In the genomic region with DNA sequence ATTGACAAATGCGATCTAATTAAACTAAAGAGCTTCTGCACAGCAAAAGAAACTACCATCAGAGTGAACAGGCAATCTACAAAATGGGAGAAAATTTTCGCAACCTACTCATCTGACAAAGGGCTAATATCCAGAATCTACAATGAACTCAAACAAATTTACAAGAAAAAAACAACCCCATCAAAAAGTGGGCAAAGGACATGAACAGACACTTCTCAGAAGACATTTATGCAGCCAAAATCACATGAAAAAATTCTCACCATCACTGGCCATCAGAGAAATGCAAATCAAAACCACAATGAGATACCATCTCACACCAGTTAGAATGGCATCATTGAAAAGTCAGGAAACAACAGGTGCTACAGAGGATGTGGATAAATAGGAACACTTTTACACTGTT, we compare ENCODE assay signal across 3 cellular contexts. TPM values are rescaled to one million over a fixed set of nuclear protein-coding genes. Genes with fewer than 3 reads are reported as not detected.
"Had no signal": no experiment of that assay in that cellular context is flagged by ENCODE, and none has a peak within 500 bp of the region (broad histone marks: within the 10 kb centered on the region; RNA-seq: fewer than 3 reads in every experiment).

No MANE protein-coding gene starts in this region.

RNA-seq across cellular contexts. Expression of a gene that starts 32.3 kb away (rescaled TPM):
- total RNA-seq: endothelial cell of umbilical vein, epithelial cell of proximal tubule, frontal cortex had no signal
